In genomic region chr19:15618321-15618720, GRCh38 we compare ENCODE assay signal across 10 cellular contexts. TPM values are rescaled to one million over a fixed set of nuclear protein-coding genes. Genes with fewer than 3 reads are reported as not detected.
"Had no signal": no experiment of that assay in that cellular context is flagged by ENCODE, and none has a peak within 500 bp of the region (broad histone marks: within the 10 kb centered on the region; RNA-seq: fewer than 3 reads in every experiment).

No MANE protein-coding gene starts in this region.

- H3K36me3 Mint-ChIP-seq: IgD-negative memory B cell had no signal

- H3K27ac Mint-ChIP-seq: GM23338, H9 had no signal

- H3K4me2 ChIP-seq: GM23338 had no signal

- H3K4me1 Mint-ChIP-seq: GM23338, H9 had no signal

- H2AFZ ChIP-seq: GM23338 had no signal

- H3K4me3 ChIP-seq: GM23338 had no signal

- H3K4me3 Mint-ChIP-seq: GM23338, H9, IgD-negative memory B cell had no signal

- FAIRE-seq: H1, H54, HepG2 had no signal

- DNase-seq: H9, HCEC 1CT, KG1 had no signal

- ATAC-seq: GM23338, HepG2 had no signal

- H3K27ac ChIP-seq: HL-60 had no signal

RNA-seq across cellular contexts. Expression of gene CYP4F8, which starts 3.3 kb away (rescaled TPM):
- total RNA-seq: GM23338, H1, H9, HepG2, HT1080 had no signal
- polyA plus RNA-seq: GM23338, H1, HepG2, IgD-negative memory B cell had no signal

RNA-seq across cellular contexts. Expression of gene CYP4F3, which starts 22.4 kb away (rescaled TPM):
- total RNA-seq: GM23338, H1, H9 had no signal
- polyA plus RNA-seq: GM23338, H1, IgD-negative memory B cell had no signal

RNA-seq across cellular contexts. Expression of gene CYP4F12, which starts 54.6 kb away (rescaled TPM):
- total RNA-seq: GM23338, H1, H9, HT1080 had no signal
- polyA plus RNA-seq: GM23338, H1, IgD-negative memory B cell had no signal
